8 cellular contexts compared by ENCODE assay signal in genomic region chr6:137903933-137904821, GRCh38. TPM values are rescaled to one million over a fixed set of nuclear protein-coding genes. Genes with fewer than 3 reads are reported as not detected.
A peak's percentile ranks its signal among the peaks of the same experiment; 100 is the strongest.
DNase-seq lines count a peak whose midpoint lies in the region; ATAC-seq and TF ChIP-seq lines count a peak whose summit lies in the region.

No MANE protein-coding gene starts in this region.

- H3K14ac ChIP-seq in mesenchymal stem cell (ENCODE audit: low read length in 2 of 2) (no peak overlapping the region), H9 (ENCODE audit: insufficient read depth, low read length) (no peak overlapping the region)

- POLR2A ChIA-PET in activated CD4-positive, alpha-beta memory T cell treated with anti-CD3 and anti-CD28 coated beads for 36 hours (lab: Charles Lee) = interaction anchor here (0.6 kb wide), 1 partner anchor 22 kb away, joined by 5 read pairs; no protein-coding TSS in a partner anchor

- H2BK5ac ChIP-seq in mesenchymal stem cell (ENCODE audit: low read depth, low read length, poor library complexity, severe bottlenecking) (no peak overlapping the region), H9 (ENCODE audit: insufficient read length, low read length) (no peak overlapping the region)

- peak overlapping the region in 5 of 7 donors; percentile 49 to 90 (median 86) for H3K27ac Mint-ChIP-seq in CD14-positive monocyte
- peak overlapping the region; percentile 100 for H3K27ac Mint-ChIP-seq in activated CD4-positive, alpha-beta memory T cell treated with anti-CD3 and anti-CD28 coated beads for 36 hours
- no peak overlapping the region for H3K27ac Mint-ChIP-seq in H9

- H3K27me3 ChIP-seq in mesenchymal stem cell (ENCODE audit: control insufficient read depth in 1 of 2, insufficient read depth in 1 of 2, low read length in 2 of 2) (no peaks in the 10 kb centered on the region), H9 (ENCODE audit: insufficient read depth, low read length) (no peaks in the 10 kb centered on the region)

- no peak overlapping the region for H2AK5ac ChIP-seq in mesenchymal stem cell (ENCODE audit: low read length, severe bottlenecking)
- no peak overlapping the region for H2AK5ac ChIP-seq in H9 (ENCODE audit: insufficient read length, low read length)

- TF ChIP-seq CTCF in CD14-positive monocyte (IDR thresholded peaks at IDR 0.05) (no peak), H9 (conservative IDR thresholded peaks at IDR 0.05) (no peak)

- H3K4me3 Mint-ChIP-seq in CD14-positive monocyte (peak overlapping the region; percentile 67 to 83), H9 (no peak overlapping the region)
- peak overlapping the region; percentile 71 for H3K4me3 Mint-ChIP-seq in activated CD4-positive, alpha-beta memory T cell treated with anti-CD3 and anti-CD28 coated beads for 36 hours

- DNase-seq in CD14-positive monocyte (ENCODE audit: low spot score) = no peak
- peak; percentile 75 for DNase-seq in activated CD4-positive, alpha-beta memory T cell treated with anti-CD3 and anti-CD28 coated beads for 36 hours
- DNase-seq in mesenchymal stem cell = no peak
- DNase-seq in H9 = no peak
- DNase-seq in NCI-H446 treated with DMSO at 0.1 percent for 48 hours (lab: John Stamatoyannopoulos, UW) = no peak
- no peak for DNase-seq in AG20443 (ENCODE audit: low spot score)

- H3K23me2 ChIP-seq in H9 (ENCODE audit: insufficient read length, low read depth, low read length, poor library complexity, severe bottlenecking) = no peaks in the 10 kb centered on the region

- H4K8ac ChIP-seq in mesenchymal stem cell (ENCODE audit: low read length) = no peak overlapping the region
- no peak overlapping the region for H4K8ac ChIP-seq in H9 (replicated peaks; ENCODE audit: insufficient read length, low read depth, low read length)

- H3K27ac ChIP-seq in mesenchymal stem cell (ENCODE audit: low read length, poor library complexity, severe bottlenecking) = no peak overlapping the region
- H3K27ac ChIP-seq in H9 (ENCODE audit: insufficient read length, low read depth, low read length) = no peak overlapping the region

- no peaks in the 10 kb centered on the region for H4K20me1 ChIP-seq in H9 (ENCODE audit: control insufficient read depth, insufficient read depth, insufficient read length)

- H2BK12ac ChIP-seq in mesenchymal stem cell (ENCODE audit: low read length in 2 of 2) = no peak overlapping the region
- no peak overlapping the region for H2BK12ac ChIP-seq in H9 (ENCODE audit: insufficient read length, low read depth, low read length)

- H4K91ac ChIP-seq in mesenchymal stem cell (ENCODE audit: low read length) = no peak overlapping the region
- H4K91ac ChIP-seq in H9 (ENCODE audit: insufficient read length, low read depth, low read length) = no peak overlapping the region

- no peaks in the 10 kb centered on the region for H3K36me3 ChIP-seq in mesenchymal stem cell (ENCODE audit: control insufficient read depth in 1 of 2, insufficient read depth in 2 of 2, low read depth in 1 of 2, low read length in 2 of 2)

- H3K23ac ChIP-seq in mesenchymal stem cell (ENCODE audit: low read length in 2 of 2) (no peak overlapping the region), H9 (ENCODE audit: insufficient read length, low read depth, low read length) (no peak overlapping the region)

- intact Hi-C loops in CD14-positive monocyte (cut with micrococcal nuclease) = no loop called here
- intact Hi-C loops in activated CD4-positive, alpha-beta memory T cell treated with anti-CD3 and anti-CD28 coated beads for 36 hours (cut with micrococcal nuclease) = loop anchor here (1.0 to 2.0 kb wide), 4 partner anchors 31 to 73 kb away; no protein-coding TSS in a partner anchor

- H2AFZ ChIP-seq in mesenchymal stem cell (ENCODE audit: low read depth, low read length) = no peak overlapping the region
- H2AFZ ChIP-seq in H9 (ENCODE audit: low read length) = no peak overlapping the region

- H3K4me2 ChIP-seq in mesenchymal stem cell (ENCODE audit: low read length, poor library complexity, severe bottlenecking) (no peak overlapping the region), H9 (ENCODE audit: insufficient read depth, insufficient read length, low read length) (no peak overlapping the region)

- no peak overlapping the region for H3T11ph ChIP-seq in H9 (ENCODE audit: low read length)

- H2BK15ac ChIP-seq in mesenchymal stem cell (ENCODE audit: low read depth, poor library complexity, severe bottlenecking) (no peak overlapping the region), H9 (ENCODE audit: low read depth, low read length) (no peak overlapping the region)

- CTCF ChIA-PET in activated CD4-positive, alpha-beta memory T cell treated with anti-CD3 and anti-CD28 coated beads for 36 hours (lab: Charles Lee) = interaction anchor here (1.1 kb wide), 1 partner anchor 199 kb away, joined by 3 read pairs; no protein-coding TSS in a partner anchor

- no peak overlapping the region for H2BK20ac ChIP-seq in H9 (ENCODE audit: low read depth, low read length, poor library complexity, severe bottlenecking)

- H3K36me3 Mint-ChIP-seq in CD14-positive monocyte = no peaks in the 10 kb centered on the region
- no peaks in the 10 kb centered on the region for H3K36me3 Mint-ChIP-seq in activated CD4-positive, alpha-beta memory T cell treated with anti-CD3 and anti-CD28 coated beads for 36 hours
- H3K36me3 Mint-ChIP-seq in H9 (ENCODE audit: insufficient read depth in 1 of 3, low read depth in 3 of 3) = no peaks in the 10 kb centered on the region

- H2BK120ac ChIP-seq in mesenchymal stem cell (ENCODE audit: low read depth, low read length) (no peak overlapping the region), H9 (ENCODE audit: low read depth, low read length, poor library complexity, severe bottlenecking) (no peak overlapping the region)

- H3K27me3 Mint-ChIP-seq in CD14-positive monocyte (ENCODE audit: low read depth in 3 of 3) (no peaks in the 10 kb centered on the region), H9 (ENCODE audit: low read depth) (peaks cover 1% of the 10 kb centered on the region)
- H3K27me3 Mint-ChIP-seq in activated CD4-positive, alpha-beta memory T cell treated with anti-CD3 and anti-CD28 coated beads for 36 hours = no peaks in the 10 kb centered on the region

- H3K4ac ChIP-seq in mesenchymal stem cell (ENCODE audit: low read depth in 1 of 2, low read length in 2 of 2) (no peak overlapping the region), H9 (ENCODE audit: low read depth, low read length) (no peak overlapping the region)

- H4K5ac ChIP-seq in H9 (ENCODE audit: insufficient read length, low read depth, low read length) = no peak overlapping the region

- H3K4me3 ChIP-seq in mesenchymal stem cell (ENCODE audit: insufficient read depth in 1 of 2, low read depth in 1 of 2, low read length in 2 of 2) = no peak overlapping the region

- H3K9ac ChIP-seq in mesenchymal stem cell (ENCODE audit: low read length) = peak overlapping the region; percentile 75
- H3K9ac ChIP-seq in H9 (ENCODE audit: extremely low read depth, insufficient read length, low read length) = no peak overlapping the region

- H3K4me1 Mint-ChIP-seq in CD14-positive monocyte = peaks cover 24% of the 10 kb centered on the region
- H3K4me1 Mint-ChIP-seq in activated CD4-positive, alpha-beta memory T cell treated with anti-CD3 and anti-CD28 coated beads for 36 hours (ENCODE audit: low read depth) = peaks cover 55% of the 10 kb centered on the region
- no peaks in the 10 kb centered on the region for H3K4me1 Mint-ChIP-seq in H9

- H3K4me1 ChIP-seq in mesenchymal stem cell (ENCODE audit: control insufficient read depth, insufficient read depth, low read depth, low read length) (peaks cover 2% of the 10 kb centered on the region), H9 (ENCODE audit: insufficient read depth, low read length) (no peaks in the 10 kb centered on the region)

- WGBS in mesenchymal stem cell = 89% methylated on average over 11 of the region's 12 CpGs
- no CpG with 5 or more reads among the region's 12 CpGs for WGBS in H9 (ENCODE audit: extremely low coverage, insufficient read length, low lambda C conversion rate)

- no peak overlapping the region for H3K56ac ChIP-seq in H9 (ENCODE audit: insufficient read length, low read depth, low read length)

- H3K9me3 Mint-ChIP-seq in CD14-positive monocyte (no peaks in the 10 kb centered on the region), H9 (no peaks in the 10 kb centered on the region)
- no peaks in the 10 kb centered on the region for H3K9me3 Mint-ChIP-seq in activated CD4-positive, alpha-beta memory T cell treated with anti-CD3 and anti-CD28 coated beads for 36 hours

- no peaks in the 10 kb centered on the region for H3K9me3 ChIP-seq in mesenchymal stem cell (ENCODE audit: control insufficient read depth, low read length)
- H3K9me3 ChIP-seq in H9 (ENCODE audit: control insufficient read depth, low read depth, low read length) = no peaks in the 10 kb centered on the region

- no peaks in the 10 kb centered on the region for H3K79me2 ChIP-seq in H9 (ENCODE audit: insufficient read depth, low read length)

- H3K79me1 ChIP-seq in mesenchymal stem cell (replicated peaks; ENCODE audit: low read length, poor library complexity, severe bottlenecking) (no peaks in the 10 kb centered on the region), H9 (ENCODE audit: insufficient read depth, low read depth, low read length, poor library complexity, severe bottlenecking) (no peaks in the 10 kb centered on the region)

- ATAC-seq in GM19351 (IDR thresholded peaks at IDR 0.05; ENCODE audit: unreplicated experiment) (peak; percentile 78), HG03342 (IDR thresholded peaks at IDR 0.05; ENCODE audit: unreplicated experiment) (peak; percentile 75)

- H3K18ac ChIP-seq in mesenchymal stem cell (ENCODE audit: low read depth in 1 of 2, low read length in 2 of 2) (no peak overlapping the region), H9 (ENCODE audit: insufficient read length, low read depth, low read length) (no peak overlapping the region)

RNA-seq across cellular contexts. Expression of gene TNFAIP3, which starts 37.1 kb away (rescaled TPM):
- 10 to 100 TPM; 35.5 to 38.4 TPM for polyA plus RNA-seq in CD14-positive monocyte
- 100 to 1,000 TPM; 259 to 267 TPM for total RNA-seq in activated CD4-positive, alpha-beta memory T cell treated with anti-CD3 and anti-CD28 coated beads for 36 hours
- polyA plus RNA-seq in mesenchymal stem cell (2013, experiment 1 of 2) = 8.2 TPM
- 7.2 TPM for polyA plus RNA-seq in mesenchymal stem cell (2013, experiment 2 of 2)
- 3.7 and 5.6 TPM in 2 replicates for total RNA-seq in H9 (2021)

Comparison
In these comparisons a context has a peak if more than half of its experiments do, and no peak if none do; other contexts are left out.
1. H3K27ac Mint-ChIP-seq: peak in CD14-positive monocyte (5 of 7) and activated CD4-positive, alpha-beta memory T cell treated with anti-CD3 and anti-CD28 coated beads for 36 hours (single experiment); none in H9 (0 of 3).
2. H3K4me3 Mint-ChIP-seq: peak in CD14-positive monocyte (2 of 2) and activated CD4-positive, alpha-beta memory T cell treated with anti-CD3 and anti-CD28 coated beads for 36 hours (single experiment); none in H9 (0 of 2).
3. RNA of gene TNFAIP3, which starts 37.1 kb away (total RNA-seq): 259 to 267 TPM in activated CD4-positive, alpha-beta memory T cell treated with anti-CD3 and anti-CD28 coated beads for 36 hours; 3.7 to 5.6 TPM in H9; every median in the first group is over 10 times any median in the second.